Comparison of ENCODE assay signal across 19 cellular contexts in the genomic region with DNA sequence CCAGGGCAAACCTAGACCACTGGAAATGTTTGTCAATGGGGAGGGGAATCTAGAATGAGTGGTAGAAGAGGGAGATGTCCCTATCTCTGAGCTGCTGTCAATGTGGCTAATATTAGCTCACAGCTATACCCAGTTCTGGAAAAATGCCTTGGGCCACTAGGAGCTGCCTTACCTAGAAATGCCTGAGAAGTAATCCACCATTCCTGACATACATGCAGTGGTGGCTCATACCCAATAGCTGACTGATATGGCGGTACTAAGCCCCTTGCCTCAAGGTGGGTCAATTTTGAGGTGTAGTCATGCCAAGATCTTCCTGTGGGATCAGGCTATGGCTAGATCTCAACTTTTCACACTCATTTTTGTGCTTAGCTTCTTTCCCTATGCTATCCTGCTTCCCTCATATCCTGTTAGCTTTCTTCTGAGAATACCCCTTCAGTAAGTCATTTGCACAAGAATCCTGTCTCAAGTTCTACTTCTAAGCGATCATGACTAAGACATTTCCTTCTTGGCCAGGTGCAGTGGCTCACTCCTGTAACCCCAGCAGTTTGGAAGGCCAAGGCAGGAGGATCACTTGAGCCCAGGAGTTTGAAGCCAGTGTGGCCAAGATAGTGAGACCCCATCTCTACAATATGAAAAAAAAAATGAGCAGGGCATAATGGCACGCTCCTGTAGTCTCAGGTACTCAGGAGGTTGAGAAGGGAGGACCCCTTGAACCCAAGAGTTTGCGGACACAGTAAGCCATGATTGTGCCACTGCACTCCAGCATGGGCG. TPM values are rescaled to one million over a fixed set of nuclear protein-coding genes. Genes with fewer than 3 reads are reported as not detected.
DNase-seq lines count a peak whose midpoint lies in the region; ATAC-seq, FAIRE-seq and TF ChIP-seq lines count a peak whose summit lies in the region.
"Had no signal": no experiment of that assay in that cellular context is flagged by ENCODE, and none has a peak within 500 bp of the region (broad histone marks: within the 10 kb centered on the region; RNA-seq: fewer than 3 reads in every experiment).

No MANE protein-coding gene starts in this region.

- peaks cover 9% of the 10 kb centered on the region in 2 donors for H3K9me3 Mint-ChIP-seq in activated T-cell treated with anti-CD3 and anti-CD28 coated beads, Interleukin-2, amount 50 U/mL, for 72 hours
- H3K9me3 Mint-ChIP-seq in CD14-positive monocyte, result peaks cover 11 to 22% (median 14%) of the 10 kb centered on the region in 7 donors

- peaks cover 4 to 6% of the 10 kb centered on the region in 2 donors for H3K36me3 Mint-ChIP-seq in activated T-cell treated with anti-CD3 and anti-CD28 coated beads, Interleukin-2, amount 50 U/mL, for 72 hours (ENCODE audit: insufficient read depth in 2 of 2)
- H3K36me3 Mint-ChIP-seq in CD14-positive monocyte, result no peaks in the 10 kb centered on the region

- H3K36me3 ChIP-seq in bronchial epithelial cell (ENCODE audit: control insufficient read depth, insufficient read depth, low read length), result no peaks in the 10 kb centered on the region
- H3K36me3 ChIP-seq: BLaER1 had no signal

- no peaks in the 10 kb centered on the region for H3K27me3 Mint-ChIP-seq in activated T-cell treated with anti-CD3 and anti-CD28 coated beads, Interleukin-2, amount 50 U/mL, for 72 hours (ENCODE audit: low read depth)
- H3K27me3 Mint-ChIP-seq in CD14-positive monocyte (ENCODE audit: low read depth in 3 of 3), result peaks cover 0 to 2% (median 0%) of the 10 kb centered on the region in 3 donors
- H3K27me3 Mint-ChIP-seq: B cell; CD4-positive, alpha-beta T cell had no signal

- no peak overlapping the region for H3K4me3 Mint-ChIP-seq in activated T-cell treated with anti-CD3 and anti-CD28 coated beads, Interleukin-2, amount 50 U/mL, for 72 hours
- H3K4me3 Mint-ChIP-seq in CD14-positive monocyte, result no peak overlapping the region
- H3K4me3 Mint-ChIP-seq: B cell; CD4-positive, alpha-beta T cell; CD8-positive, alpha-beta memory T cell had no signal

- no peak for TF ChIP-seq CTCF in bronchial epithelial cell (IDR thresholded peaks at IDR 0.05; ENCODE audit: insufficient read depth, low read length, severe bottlenecking)
- no peak for TF ChIP-seq CTCF in CD14-positive monocyte (IDR thresholded peaks at IDR 0.05)

- no peaks in the 10 kb centered on the region for H3K27me3 ChIP-seq in bronchial epithelial cell (ENCODE audit: control insufficient read depth, insufficient read depth, low read length)
- H3K27me3 ChIP-seq: BLaER1 had no signal

- intact Hi-C loops in CD14-positive monocyte (cut with micrococcal nuclease), result no loop called here

- no peak overlapping the region for H3K4me3 ChIP-seq in bronchial epithelial cell (ENCODE audit: low read depth, low read length)
- H3K4me3 ChIP-seq: BLaER1 had no signal

- no peaks in the 10 kb centered on the region for H3K4me1 Mint-ChIP-seq in activated T-cell treated with anti-CD3 and anti-CD28 coated beads, Interleukin-2, amount 50 U/mL, for 72 hours (ENCODE audit: low read depth)
- H3K4me1 Mint-ChIP-seq in CD14-positive monocyte, result no peaks in the 10 kb centered on the region
- H3K4me1 Mint-ChIP-seq: B cell; CD8-positive, alpha-beta memory T cell had no signal

- no peak for ATAC-seq in activated T-cell treated with anti-CD3 and anti-CD28 coated beads, Interleukin-2, amount 50 U/mL, for 72 hours (replicated peaks in 1 of 2)
- ATAC-seq: HCT116 had no signal

- FAIRE-seq in bronchial epithelial cell (lab: Jason Lieb, UNC), result peak; percentile 62
- FAIRE-seq: A204.1, D721Med, H1 had no signal

- no peak overlapping the region for H3K27ac Mint-ChIP-seq in activated T-cell treated with anti-CD3 and anti-CD28 coated beads, Interleukin-2, amount 50 U/mL, for 72 hours
- H3K27ac Mint-ChIP-seq in CD14-positive monocyte, result peak overlapping the region in 1 of 7 donors; percentile 1
- H3K27ac Mint-ChIP-seq: B cell; CD4-positive, alpha-beta T cell; CD8-positive, alpha-beta memory T cell had no signal

- peak; percentile 7 for DNase-seq in HT1080 (ENCODE audit: low read depth)
- no peak for DNase-seq in bronchial epithelial cell (ENCODE audit: low read depth)
- peak; percentile 23 for DNase-seq in myocyte (ENCODE audit: low read depth)
- no peak for DNase-seq in activated T-cell treated with anti-CD3 and anti-CD28 coated beads, Interleukin-2, amount 50 U/mL, for 72 hours
- no peak for DNase-seq in amniotic stem cell (lab: John Stamatoyannopoulos, UW)
- no peak for DNase-seq in A172 (ENCODE audit: low spot score)
- DNase-seq in CD14-positive monocyte (ENCODE audit: low spot score), result no peak
- DNase-seq: CD4-positive, alpha-beta T cell; CD8-positive, alpha-beta memory T cell; DMS 273 treated with DMSO at 0.1 percent for 48 hours; DMS79 treated with DMSO at 0.1 percent for 48 hours; GF-D8; H7 had no signal

RNA-seq across cellular contexts. Expression of a gene that starts 49.1 kb away (rescaled TPM):
- total RNA-seq in HT1080 (2014; rRNA removed; shearing (Covaris generic)), result 3.2 and 4.6 TPM in 2 replicates
- polyA plus RNA-seq in HT1080 (2015; cell fraction: cytosol; rRNA removed), result 4.2 and 5.6 TPM in 2 replicates
- 6.7 and 7.2 TPM in 2 replicates for polyA plus RNA-seq in HT1080 (2015; cell fraction: nucleus; rRNA removed)
- 3.1 and 3.2 TPM in 2 replicates for total RNA-seq in bronchial epithelial cell
- 9.8 and 10.0 TPM in 2 replicates for total RNA-seq in myocyte
- 7.6 TPM for polyA plus RNA-seq in myocyte (2012)
- total RNA-seq in activated T-cell treated with anti-CD3 and anti-CD28 coated beads, Interleukin-2, amount 50 U/mL, for 72 hours, result 10 to 100 TPM; 37.3 to 44.4 TPM
- 2.9 and 3.5 TPM in 2 replicates for total RNA-seq in A172 (2014; rRNA removed; shearing (Covaris generic))
- 1 to 10 TPM; 1.0 to 1.2 TPM for polyA plus RNA-seq in CD14-positive monocyte

Comparison
In these comparisons a context has a peak if more than half of its experiments do, and no peak if none do; other contexts are left out.
1. DNase-seq: peak in HT1080 (single experiment) and myocyte (single experiment); none in bronchial epithelial cell (single experiment), activated T-cell treated with anti-CD3 and anti-CD28 coated beads, Interleukin-2, amount 50 U/mL, for 72 hours (0 of 2), amniotic stem cell (single experiment), A172 (single experiment) and CD14-positive monocyte (single experiment).